Comparison of ENCODE assay signal across 8 cellular contexts in genomic region chr9:132943677-132944293, GRCh38. TPM values are rescaled to one million over a fixed set of nuclear protein-coding genes. Genes with fewer than 3 reads are reported as not detected.
DNase-seq lines count a peak whose midpoint lies in the region.

No MANE protein-coding gene starts in this region.

- no peaks in the 10 kb centered on the region for H3K9me3 Mint-ChIP-seq in immature natural killer cell

- H3K4me1 Mint-ChIP-seq in immature natural killer cell = peaks cover 22 to 33% of the 10 kb centered on the region in 2 donors

- H3K4me3 Mint-ChIP-seq in immature natural killer cell = peak overlapping the region; percentile 93 to 98 (median 95)

- peaks cover 9 to 15% (median 15%) of the 10 kb centered on the region in 3 donors for H3K27me3 Mint-ChIP-seq in immature natural killer cell (ENCODE audit: low read depth in 3 of 3)

- H3K9me3 ChIP-seq in HUES48 (ENCODE audit: control insufficient read depth, insufficient read depth, low read length) (no peaks in the 10 kb centered on the region), adipocyte (ENCODE audit: control insufficient read depth, low read length) (no peaks in the 10 kb centered on the region), subcutaneous abdominal adipose tissue (ENCODE audit: control insufficient read depth in 5 of 5, low read length in 5 of 5) (no peaks in the 10 kb centered on the region)

- H3K4me3 ChIP-seq in HUES48 (ENCODE audit: low read depth, low read length) (peak overlapping the region; percentile 98), adipocyte (ENCODE audit: low read length) (peak overlapping the region; percentile 95), subcutaneous abdominal adipose tissue (ENCODE audit: low read depth in 1 of 5, low read length in 5 of 5) (peak overlapping the region; percentile 87 to 97 (median 90))

- peak overlapping the region; percentile 45 to 99 (median 92) for H3K27ac Mint-ChIP-seq in immature natural killer cell

- no peaks in the 10 kb centered on the region for H3K36me3 ChIP-seq in HUES48 (ENCODE audit: control insufficient read depth, insufficient read depth, low read length)
- no peaks in the 10 kb centered on the region for H3K36me3 ChIP-seq in adipocyte (ENCODE audit: control insufficient read depth, insufficient read depth, low read length, severe bottlenecking)
- H3K36me3 ChIP-seq in subcutaneous abdominal adipose tissue (ENCODE audit: control insufficient read depth in 5 of 5, insufficient read depth in 5 of 5, low read length in 5 of 5) = peaks cover 0 to 2% (median 0%) of the 10 kb centered on the region in 5 donors

- no peaks in the 10 kb centered on the region for H3K36me3 Mint-ChIP-seq in immature natural killer cell

- peaks cover 47% of the 10 kb centered on the region for H3K4me1 ChIP-seq in HUES48 (ENCODE audit: control insufficient read depth, insufficient read depth, low read length)
- H3K4me1 ChIP-seq in adipocyte (ENCODE audit: control insufficient read depth, insufficient read depth, low read length) = peaks cover 20% of the 10 kb centered on the region
- H3K4me1 ChIP-seq in subcutaneous abdominal adipose tissue (ENCODE audit: control insufficient read depth in 5 of 5, insufficient read depth in 5 of 5, low read length in 5 of 5) = peaks cover 3 to 26% (median 25%) of the 10 kb centered on the region in 5 donors

- H3K27ac ChIP-seq in HUES48 (ENCODE audit: low read depth, low read length) (peak overlapping the region; percentile 98), subcutaneous abdominal adipose tissue (ENCODE audit: low read depth, low read length) (peak overlapping the region; percentile 96)

- H3K27me3 ChIP-seq in HUES48 (ENCODE audit: control insufficient read depth, insufficient read depth, low read length) (no peaks in the 10 kb centered on the region), adipocyte (replicated peaks; ENCODE audit: control insufficient read depth, insufficient read depth, low read length) (no peaks in the 10 kb centered on the region), subcutaneous abdominal adipose tissue (ENCODE audit: control insufficient read depth in 5 of 5, insufficient read depth in 4 of 5, low read length in 5 of 5) (no peaks in the 10 kb centered on the region)

- DNase-seq in stimulated activated CD4-positive, alpha-beta T cell treated with anti-CD3 and anti-CD28 coated beads, Interleukin-12 subunit alpha, Interleukin-12 subunit beta, amount 100 ng/mL, for 4 hours = peak; percentile 1
- no peak for DNase-seq in stimulated activated CD4-positive, alpha-beta T cell treated with anti-CD3 and anti-CD28 coated beads, Interleukin-1b, Interleukin-23, amount 100 ng/mL, for 48 hours
- DNase-seq in adipocyte (ENCODE audit: low read depth) (peak; percentile 27), immature natural killer cell (no peak), NCI-H1048 (lab: John Stamatoyannopoulos, UW) (no peak), hepatic stellate cell (ENCODE audit: low spot score) (no peak)

- H3K9ac ChIP-seq in HUES48 (ENCODE audit: low read depth, low read length) = peak overlapping the region; percentile 97
- peak overlapping the region; percentile 97 for H3K9ac ChIP-seq in adipocyte (ENCODE audit: low read length)
- peak overlapping the region; percentile 73 to 100 (median 99) for H3K9ac ChIP-seq in subcutaneous abdominal adipose tissue (ENCODE audit: low read length in 5 of 5)

RNA-seq across cellular contexts. Expression of gene TSC1, which starts 0.6 kb away (rescaled TPM):
- 10 to 100 TPM in 1 of 3 donors, 1 to 10 TPM in 2; 2.5 to 11.8 (median 6.8) TPM for polyA plus RNA-seq in immature natural killer cell

RNA-seq across cellular contexts. Expression of gene GFI1B, which starts 34.7 kb away (rescaled TPM):
- polyA plus RNA-seq in immature natural killer cell = 1 to 10 TPM in 2 of 3 donors, not detected in 1; 1.6 to 1.8 TPM

Comparison
In these comparisons a context has a peak if more than half of its experiments do, and no peak if none do; other contexts are left out.
1. DNase-seq: peak in stimulated activated CD4-positive, alpha-beta T cell treated with anti-CD3 and anti-CD28 coated beads, Interleukin-12 subunit alpha, Interleukin-12 subunit beta, amount 100 ng/mL, for 4 hours (single experiment) and adipocyte (single experiment); none in stimulated activated CD4-positive, alpha-beta T cell treated with anti-CD3 and anti-CD28 coated beads, Interleukin-1b, Interleukin-23, amount 100 ng/mL, for 48 hours (single experiment), immature natural killer cell (0 of 3), NCI-H1048 (single experiment) and hepatic stellate cell (single experiment).
2. Peak in every context shown above with its lines, with median percentiles within 50 percentile points of each other: H3K4me3 ChIP-seq and H3K9ac ChIP-seq.